In the genomic region with DNA sequence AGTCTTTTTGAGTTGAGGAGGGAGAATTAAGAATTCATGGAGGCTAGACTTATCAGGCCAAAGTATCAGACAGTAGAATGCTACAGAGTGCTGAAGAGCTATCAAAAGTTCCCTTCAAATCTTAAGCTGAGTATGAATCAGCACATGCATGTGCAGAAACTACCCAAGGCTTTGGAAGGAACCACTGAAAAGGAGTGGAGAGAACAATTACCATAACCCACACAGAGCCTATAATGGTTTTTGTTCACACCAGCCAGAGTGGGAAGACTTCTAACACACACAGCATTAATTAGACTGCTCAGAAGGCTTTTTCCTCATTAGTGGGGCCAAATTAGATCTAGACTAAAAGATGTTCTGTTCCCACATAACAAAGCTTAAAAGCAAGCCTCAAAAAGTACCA, we compare ENCODE assay signal across 25 cellular contexts.
"Had no signal": no experiment of that assay in that cellular context is flagged by ENCODE, and none has a peak within 500 bp of the region (broad histone marks: within the 10 kb centered on the region; RNA-seq: fewer than 3 reads in every experiment).

No MANE protein-coding gene starts in this region.

- H3K27ac ChIP-seq: neutrophil, pancreas, prostate gland, right lobe of liver, sigmoid colon, stomach, suprapubic skin, thoracic aorta, thyroid gland, tibial nerve, upper lobe of left lung, vagina had no signal

- H3K4me3 ChIP-seq: pancreas, prostate gland, right lobe of liver, sigmoid colon, stomach, suprapubic skin, thoracic aorta, thyroid gland, tibial nerve, upper lobe of left lung, vagina had no signal

- ATAC-seq: naive thymus-derived CD8-positive, alpha-beta T cell; natural killer cell treated with Interleukin-12 subunit alpha and Interleukin-12 subunit beta and Interleukin-15 and Interleukin-18, amount 100 ng/mL, for 72 hours; pancreas; right cardiac atrium; right lobe of liver; stimulated activated effector memory CD8-positive, alpha-beta T cell treated with anti-CD3 and anti-CD28 coated beads, Interleukin-12 subunit alpha, Interleukin-12 subunit beta, amount 100 ng/mL, for 72 hours; stimulated activated naive B cell treated with anti-CD40 and anti-IgM and Interleukin-4, amounts not matched to agents 10 μg/mL and 1 μg/mL and 100 μg/mL, for 72 hours had no signal

- DNase-seq: naive thymus-derived CD8-positive, alpha-beta T cell; nephron progenitor cell; pancreas; right cardiac atrium; right lobe of liver; sigmoid colon; small intestine; stimulated activated CD4-positive, alpha-beta T cell treated with anti-CD3 and anti-CD28 coated beads, Interleukin-15, amount 100 ng/mL, for 24 hours; stimulated activated CD4-positive, alpha-beta T cell treated with anti-CD3 and anti-CD28 coated beads, Interleukin-2, amount 100 ng/mL, for 24 hours; stimulated activated CD4-positive, alpha-beta T cell treated with anti-CD3 and anti-CD28 coated beads, Interleukin-2, amount 100 ng/mL, for 48 hours; stimulated activated CD4-positive, alpha-beta T cell treated with anti-CD3 and anti-CD28 coated beads, Interleukin-4, amount 100 ng/mL, for 24 hours; stimulated activated naive B cell treated with anti-CD40 and anti-IgM and Interleukin-4, amounts not matched to agents 10 μg/mL and 1 μg/mL and 100 μg/mL, for 72 hours; stimulated activated naive CD4-positive, alpha-beta T cell treated with Interleukin-2 at 50 U/mL for 16 hours; stomach; thyroid gland; trophoblast cell; upper lobe of left lung had no signal
